In genomic region chr3:65013053-65013452, GRCh38 we compare ENCODE assay signal across 35 cellular contexts.
"Had no signal": no experiment of that assay in that cellular context is flagged by ENCODE, and none has a peak within 500 bp of the region (broad histone marks: within the 10 kb centered on the region; RNA-seq: fewer than 3 reads in every experiment).

No MANE protein-coding gene starts in this region.

- H3K27me3 ChIP-seq: adrenal gland, body of pancreas, brain microvascular endothelial cell, breast epithelium had no signal

- H3K4me3 Mint-ChIP-seq: activated CD4-positive, alpha-beta memory T cell treated with anti-CD3 and anti-CD28 coated beads, Interleukin-2, amount 10 ng/mL, durations not matched to agents 7 days and 5 days; activated CD4-positive, alpha-beta T cell treated with anti-CD3 and anti-CD28 coated beads for 36 hours; activated CD4-positive, alpha-beta T cell treated with anti-CD3 and anti-CD28 coated beads, Interleukin-2, amount 10 ng/mL, durations not matched to agents 7 days and 5 days; activated CD8-positive, alpha-beta memory T cell treated with anti-CD3 and anti-CD28 coated beads, Interleukin-2, amount 10 ng/mL, durations not matched to agents 7 days and 5 days; activated CD8-positive, alpha-beta T cell treated with anti-CD3 and anti-CD28 coated beads, Interleukin-2, amount 10 ng/mL, durations not matched to agents 7 days and 5 days; activated naive CD8-positive, alpha-beta T cell treated with anti-CD3 and anti-CD28 coated beads for 36 hours; activated T-cell treated with anti-CD3 and anti-CD28 coated beads, Interleukin-2, amount 50 U/mL, for 24 hours; T-helper 1 cell treated with Interleukin-12 subunit alpha and Interleukin-12 subunit beta and Interleukin-4 antibody, amounts not matched to agents 30 μg/mL and 1 μg/mL, for 36 hours; T-helper 2 cell treated with Interferon-gamma antibody and Interleukin-4, amounts not matched to agents 5 μg/mL and 100 μg/mL, for 36 hours; WTC11 had no signal

- H3K4me1 ChIP-seq: adrenal gland, breast epithelium had no signal

- H3K27ac ChIP-seq: adrenal gland, body of pancreas, brain microvascular endothelial cell, breast epithelium, WERI-Rb-1 had no signal

- H3K36me3 Mint-ChIP-seq: activated CD8-positive, alpha-beta memory T cell treated with anti-CD3 and anti-CD28 coated beads, Interleukin-2, amount 10 ng/mL, durations not matched to agents 7 days and 5 days; activated naive CD8-positive, alpha-beta T cell treated with anti-CD3 and anti-CD28 coated beads for 36 hours; WTC11 had no signal

- H3K9me3 ChIP-seq: adrenal gland, body of pancreas, breast epithelium had no signal

- DNase-seq: activated CD4-positive, alpha-beta memory T cell treated with anti-CD3 and anti-CD28 coated beads, Interleukin-2, amount 10 ng/mL, durations not matched to agents 7 days and 5 days; activated CD4-positive, alpha-beta T cell treated with anti-CD3 and anti-CD28 coated beads for 1 hour; activated CD4-positive, alpha-beta T cell treated with anti-CD3 and anti-CD28 coated beads for 36 hours; activated CD4-positive, alpha-beta T cell treated with anti-CD3 and anti-CD28 coated beads for 48 hours; activated CD4-positive, alpha-beta T cell treated with anti-CD3 and anti-CD28 coated beads, Interleukin-2, amount 10 ng/mL, durations not matched to agents 7 days and 5 days; activated CD4-positive, alpha-beta T cell treated with anti-CD3 and anti-CD28 coated beads, Interleukin-2, amount 50 U/mL, for 48 hours; activated CD4-positive, CD25-positive, alpha-beta regulatory T cell; activated CD8-positive, alpha-beta memory T cell treated with anti-CD3 and anti-CD28 coated beads for 24 hours; activated CD8-positive, alpha-beta memory T cell treated with anti-CD3 and anti-CD28 coated beads, Interleukin-2, amount 10 ng/mL, durations not matched to agents 7 days and 5 days; activated CD8-positive, alpha-beta memory T cell treated with anti-CD3 and anti-CD28 coated beads, Interleukin-2, amount 50 U/mL, for 48 hours; activated CD8-positive, alpha-beta T cell treated with anti-CD3 and anti-CD28 coated beads, Interleukin-2, amount 10 ng/mL, durations not matched to agents 7 days and 5 days; activated effector memory CD4-positive, alpha-beta T cell treated with Interleukin-2 at 50 U/mL for 16 hours; activated gamma-delta T cell; activated naive CD4-positive, alpha-beta T cell treated with anti-CD3 and anti-CD28 coated beads, Interleukin-2, amount 50 U/mL, for 16 hours; activated naive CD4-positive, alpha-beta T cell treated with Interleukin-2 at 50 U/mL for 16 hours; activated naive CD8-positive, alpha-beta T cell treated with anti-CD3 and anti-CD28 coated beads for 36 hours; activated T-cell treated with anti-CD3 and anti-CD28 coated beads, Interleukin-2, amount 50 U/mL, for 24 hours; adrenal gland; amniotic stem cell; aorta; body of pancreas; brain microvascular endothelial cell; central memory CD4-positive, alpha-beta T cell; T-helper 1 cell; T-helper 2 cell; T-helper 9 cell; WERI-Rb-1 had no signal

- H3K27ac Mint-ChIP-seq: activated CD4-positive, alpha-beta memory T cell treated with anti-CD3 and anti-CD28 coated beads, Interleukin-2, amount 10 ng/mL, durations not matched to agents 7 days and 5 days; activated CD4-positive, alpha-beta T cell treated with anti-CD3 and anti-CD28 coated beads for 36 hours; activated CD4-positive, alpha-beta T cell treated with anti-CD3 and anti-CD28 coated beads, Interleukin-2, amount 10 ng/mL, durations not matched to agents 7 days and 5 days; activated CD8-positive, alpha-beta memory T cell treated with anti-CD3 and anti-CD28 coated beads, Interleukin-2, amount 10 ng/mL, durations not matched to agents 7 days and 5 days; activated CD8-positive, alpha-beta T cell treated with anti-CD3 and anti-CD28 coated beads, Interleukin-2, amount 10 ng/mL, durations not matched to agents 7 days and 5 days; activated naive CD4-positive, alpha-beta T cell treated with anti-CD3 and anti-CD28 coated beads, Interleukin-2, amount 50 U/mL, for 72 hours; activated naive CD8-positive, alpha-beta T cell treated with anti-CD3 and anti-CD28 coated beads for 36 hours; activated T-cell treated with anti-CD3 and anti-CD28 coated beads, Interleukin-2, amount 50 U/mL, for 24 hours; activated T-helper 2 cell treated with anti-CD3 and anti-CD28 coated beads, Interferon-gamma antibody, Interleukin-2, Interleukin-4, amounts not matched to agents 10 μg/mL and 5 μg/mL and 100 μg/mL, durations not matched to agents 14 hours and 24 hours and 36 hours; T-helper 1 cell treated with Interleukin-12 subunit alpha and Interleukin-12 subunit beta and Interleukin-4 antibody, amounts not matched to agents 30 μg/mL and 1 μg/mL, for 36 hours; T-helper 2 cell treated with Interferon-gamma antibody and Interleukin-4, amounts not matched to agents 5 μg/mL and 100 μg/mL, for 36 hours; WTC11 had no signal

- H3K4me1 Mint-ChIP-seq: activated CD4-positive, alpha-beta memory T cell treated with anti-CD3 and anti-CD28 coated beads, Interleukin-2, amount 10 ng/mL, durations not matched to agents 7 days and 5 days; activated CD4-positive, alpha-beta T cell treated with anti-CD3 and anti-CD28 coated beads for 36 hours; activated CD4-positive, alpha-beta T cell treated with anti-CD3 and anti-CD28 coated beads, Interleukin-2, amount 10 ng/mL, durations not matched to agents 7 days and 5 days; activated CD8-positive, alpha-beta memory T cell treated with anti-CD3 and anti-CD28 coated beads, Interleukin-2, amount 10 ng/mL, durations not matched to agents 7 days and 5 days; activated naive CD8-positive, alpha-beta T cell treated with anti-CD3 and anti-CD28 coated beads for 36 hours; WTC11 had no signal

- H3K36me3 ChIP-seq: adrenal gland, brain microvascular endothelial cell, breast epithelium, WERI-Rb-1 had no signal

- FAIRE-seq: astrocyte had no signal

- H3K4me3 ChIP-seq: adrenal gland, body of pancreas, breast epithelium had no signal

- H3K27me3 Mint-ChIP-seq: activated CD4-positive, alpha-beta memory T cell treated with anti-CD3 and anti-CD28 coated beads, Interleukin-2, amount 10 ng/mL, durations not matched to agents 7 days and 5 days; activated CD4-positive, alpha-beta T cell treated with anti-CD3 and anti-CD28 coated beads for 36 hours; activated CD4-positive, alpha-beta T cell treated with anti-CD3 and anti-CD28 coated beads, Interleukin-2, amount 10 ng/mL, durations not matched to agents 7 days and 5 days; activated CD8-positive, alpha-beta memory T cell treated with anti-CD3 and anti-CD28 coated beads, Interleukin-2, amount 10 ng/mL, durations not matched to agents 7 days and 5 days; activated naive CD8-positive, alpha-beta T cell treated with anti-CD3 and anti-CD28 coated beads for 36 hours; activated T-cell treated with anti-CD3 and anti-CD28 coated beads, Interleukin-2, amount 50 U/mL, for 24 hours had no signal

- ATAC-seq: activated CD4-positive, alpha-beta T cell treated with anti-CD3 and anti-CD28 coated beads for 36 hours; activated CD4-positive, CD25-positive, alpha-beta regulatory T cell treated with anti-CD3 and anti-CD28 coated beads, Interleukin-2, amount 50 U/mL, for 24 hours; activated CD8-positive, alpha-beta memory T cell treated with anti-CD3 and anti-CD28 coated beads, Interleukin-2, amount 10 ng/mL, durations not matched to agents 7 days and 5 days; activated CD8-positive, alpha-beta T cell treated with anti-CD3 and anti-CD28 coated beads, Interleukin-2, amount 10 ng/mL, durations not matched to agents 7 days and 5 days; activated naive CD4-positive, alpha-beta T cell treated with anti-CD3 and anti-CD28 coated beads, Interleukin-2, amount 50 U/mL, for 72 hours; body of pancreas; WTC11 had no signal
